ENCODE assay signal across 1 cellular context in the genomic region with DNA sequence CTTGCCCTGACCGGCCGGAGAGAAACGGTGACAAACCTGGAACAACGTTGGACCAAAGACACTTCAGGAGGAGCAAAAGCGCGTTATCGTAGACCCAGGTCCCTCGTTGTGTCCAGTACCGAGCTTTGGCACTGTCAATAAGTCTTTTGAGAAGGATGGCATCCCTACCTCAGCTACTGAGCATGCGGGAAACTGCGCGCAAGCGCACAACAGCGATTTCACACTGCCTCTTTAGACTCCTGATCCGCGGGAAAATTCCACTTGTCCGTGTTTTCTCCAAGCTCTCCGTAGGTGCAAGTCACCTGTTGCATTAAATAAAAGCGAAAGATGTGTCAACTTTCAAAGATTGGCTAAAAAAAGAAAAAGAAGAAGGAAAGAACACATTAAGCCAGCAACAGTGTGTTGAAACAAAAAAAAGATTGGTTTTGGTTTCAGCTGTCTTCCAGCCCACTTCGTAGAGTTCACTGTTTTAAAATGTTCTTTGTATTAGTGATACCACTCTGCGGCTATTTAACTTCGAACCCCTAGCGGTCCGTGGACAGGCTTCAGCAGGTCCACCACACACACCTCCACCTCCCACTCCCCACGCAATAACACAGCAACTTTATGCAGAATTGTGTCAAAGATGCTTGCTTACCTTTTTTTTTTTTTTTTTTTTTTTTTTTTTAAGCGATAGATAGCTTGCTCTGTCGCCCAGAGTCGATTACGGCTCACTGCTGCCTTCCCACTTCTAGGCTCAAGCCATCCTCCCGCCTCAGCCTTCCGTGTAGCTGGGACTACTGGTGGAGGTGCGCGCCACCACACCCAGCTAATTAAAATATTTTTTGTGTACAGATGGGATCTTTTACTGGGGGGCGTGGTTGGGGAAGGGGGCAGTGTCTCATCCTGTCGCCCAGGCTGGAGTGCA.
TF ChIP-seq lines count a peak whose summit lies in the region.

A gene with protein sequence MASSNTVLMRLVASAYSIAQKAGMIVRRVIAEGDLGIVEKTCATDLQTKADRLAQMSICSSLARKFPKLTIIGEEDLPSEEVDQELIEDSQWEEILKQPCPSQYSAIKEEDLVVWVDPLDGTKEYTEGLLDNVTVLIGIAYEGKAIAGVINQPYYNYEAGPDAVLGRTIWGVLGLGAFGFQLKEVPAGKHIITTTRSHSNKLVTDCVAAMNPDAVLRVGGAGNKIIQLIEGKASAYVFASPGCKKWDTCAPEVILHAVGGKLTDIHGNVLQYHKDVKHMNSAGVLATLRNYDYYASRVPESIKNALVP (minus strand): TSS at position 139 of the 907 bp plus-strand sequence. CDS start 9,942 bp downstream, outside the sequence.

TF ChIP-seq in HepG2, 621 proteins besides CTCF, POLR2A, EP300 and RAD21 (continued from another document and continues in another):
- TF ChIP-seq, protein P1, sequence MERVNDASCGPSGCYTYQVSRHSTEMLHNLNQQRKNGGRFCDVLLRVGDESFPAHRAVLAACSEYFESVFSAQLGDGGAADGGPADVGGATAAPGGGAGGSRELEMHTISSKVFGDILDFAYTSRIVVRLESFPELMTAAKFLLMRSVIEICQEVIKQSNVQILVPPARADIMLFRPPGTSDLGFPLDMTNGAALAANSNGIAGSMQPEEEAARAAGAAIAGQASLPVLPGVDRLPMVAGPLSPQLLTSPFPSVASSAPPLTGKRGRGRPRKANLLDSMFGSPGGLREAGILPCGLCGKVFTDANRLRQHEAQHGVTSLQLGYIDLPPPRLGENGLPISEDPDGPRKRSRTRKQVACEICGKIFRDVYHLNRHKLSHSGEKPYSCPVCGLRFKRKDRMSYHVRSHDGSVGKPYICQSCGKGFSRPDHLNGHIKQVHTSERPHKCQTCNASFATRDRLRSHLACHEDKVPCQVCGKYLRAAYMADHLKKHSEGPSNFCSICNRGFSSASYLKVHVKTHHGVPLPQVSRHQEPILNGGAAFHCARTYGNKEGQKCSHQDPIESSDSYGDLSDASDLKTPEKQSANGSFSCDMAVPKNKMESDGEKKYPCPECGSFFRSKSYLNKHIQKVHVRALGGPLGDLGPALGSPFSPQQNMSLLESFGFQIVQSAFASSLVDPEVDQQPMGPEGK (CRISPR knock-in tag; IDR thresholded peaks at IDR 0.05): peak; percentile 57
- TF ChIP-seq PTBP1 (IDR thresholded peaks at IDR 0.05; ENCODE audit: low read depth, low read length, poor library complexity, severe bottlenecking) (no peak), ZMYM2 (CRISPR knock-in tag; IDR thresholded peaks at IDR 0.05) (no peak), SATB2 (CRISPR knock-in tag; IDR thresholded peaks at IDR 0.05) (peak; percentile 73; the same call in 1 of the 2 replicates), CHCHD3 (CRISPR knock-in tag; IDR thresholded peaks at IDR 0.05) (no peak), GABPA (IDR thresholded peaks at IDR 0.05; ENCODE audit: low read depth, low read length) (no peak), GABPA (CRISPR knock-in tag; IDR thresholded peaks at IDR 0.05; ENCODE audit: low read depth) (peak; percentile 80), ZNF12 (CRISPR knock-in tag; IDR thresholded peaks at IDR 0.05) (no peak), KLF15 (CRISPR knock-in tag; IDR thresholded peaks at IDR 0.05; ENCODE audit: borderline replicate concordance) (no peak), GZF1 (CRISPR knock-in tag; IDR thresholded peaks at IDR 0.05) (peak; percentile 62; the same call in 1 of the 2 replicates), BORCS8-MEF2B (CRISPR knock-in tag; IDR thresholded peaks at IDR 0.05) (no peak), ELF4 (CRISPR knock-in tag; IDR thresholded peaks at IDR 0.05; ENCODE audit: borderline replicate concordance) (no peak), ZNF780A (CRISPR knock-in tag; IDR thresholded peaks at IDR 0.05) (no peak), ZNF382 (CRISPR knock-in tag; IDR thresholded peaks at IDR 0.05; ENCODE audit: borderline replicate concordance) (no peak), ZNF124 (CRISPR knock-in tag; IDR thresholded peaks at IDR 0.05) (peak; percentile 53; the same call in 1 of the 2 replicates), STAT5B (CRISPR knock-in tag; IDR thresholded peaks at IDR 0.05) (0 out of 2 replicates have a peak, but pooled peaks have one; percentile 31), ZNF20 (CRISPR knock-in tag; IDR thresholded peaks at IDR 0.05) (no peak), MTF2 (CRISPR knock-in tag; IDR thresholded peaks at IDR 0.05; ENCODE audit: borderline replicate concordance) (no peak), MIER3 (CRISPR knock-in tag; IDR thresholded peaks at IDR 0.05; ENCODE audit: borderline replicate concordance) (peak; percentile 60; the same call in 1 of the 2 replicates), GPN1 (CRISPR knock-in tag; IDR thresholded peaks at IDR 0.05; ENCODE audit: borderline replicate concordance) (no peak), ADNP (CRISPR knock-in tag; IDR thresholded peaks at IDR 0.05) (no peak), JUN (CRISPR knock-in tag; IDR thresholded peaks at IDR 0.05) (no peak)
- TF ChIP-seq, protein P2, sequence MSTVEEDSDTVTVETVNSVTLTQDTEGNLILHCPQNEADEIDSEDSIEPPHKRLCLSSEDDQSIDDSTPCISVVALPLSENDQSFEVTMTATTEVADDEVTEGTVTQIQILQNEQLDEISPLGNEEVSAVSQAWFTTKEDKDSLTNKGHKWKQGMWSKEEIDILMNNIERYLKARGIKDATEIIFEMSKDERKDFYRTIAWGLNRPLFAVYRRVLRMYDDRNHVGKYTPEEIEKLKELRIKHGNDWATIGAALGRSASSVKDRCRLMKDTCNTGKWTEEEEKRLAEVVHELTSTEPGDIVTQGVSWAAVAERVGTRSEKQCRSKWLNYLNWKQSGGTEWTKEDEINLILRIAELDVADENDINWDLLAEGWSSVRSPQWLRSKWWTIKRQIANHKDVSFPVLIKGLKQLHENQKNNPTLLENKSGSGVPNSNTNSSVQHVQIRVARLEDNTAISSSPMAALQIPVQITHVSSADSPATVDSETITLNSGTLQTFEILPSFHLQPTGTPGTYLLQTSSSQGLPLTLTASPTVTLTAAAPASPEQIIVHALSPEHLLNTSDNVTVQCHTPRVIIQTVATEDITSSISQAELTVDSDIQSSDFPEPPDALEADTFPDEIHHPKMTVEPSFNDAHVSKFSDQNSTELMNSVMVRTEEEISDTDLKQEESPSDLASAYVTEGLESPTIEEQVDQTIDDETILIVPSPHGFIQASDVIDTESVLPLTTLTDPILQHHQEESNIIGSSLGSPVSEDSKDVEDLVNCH (CRISPR knock-in tag; IDR thresholded peaks at IDR 0.05): no peak
- TF ChIP-seq, protein P3, sequence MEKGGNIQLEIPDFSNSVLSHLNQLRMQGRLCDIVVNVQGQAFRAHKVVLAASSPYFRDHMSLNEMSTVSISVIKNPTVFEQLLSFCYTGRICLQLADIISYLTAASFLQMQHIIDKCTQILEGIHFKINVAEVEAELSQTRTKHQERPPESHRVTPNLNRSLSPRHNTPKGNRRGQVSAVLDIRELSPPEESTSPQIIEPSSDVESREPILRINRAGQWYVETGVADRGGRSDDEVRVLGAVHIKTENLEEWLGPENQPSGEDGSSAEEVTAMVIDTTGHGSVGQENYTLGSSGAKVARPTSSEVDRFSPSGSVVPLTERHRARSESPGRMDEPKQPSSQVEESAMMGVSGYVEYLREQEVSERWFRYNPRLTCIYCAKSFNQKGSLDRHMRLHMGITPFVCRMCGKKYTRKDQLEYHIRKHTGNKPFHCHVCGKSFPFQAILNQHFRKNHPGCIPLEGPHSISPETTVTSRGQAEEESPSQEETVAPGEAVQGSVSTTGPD (CRISPR knock-in tag; IDR thresholded peaks at IDR 0.05): no peak
- TF ChIP-seq, protein P4, sequence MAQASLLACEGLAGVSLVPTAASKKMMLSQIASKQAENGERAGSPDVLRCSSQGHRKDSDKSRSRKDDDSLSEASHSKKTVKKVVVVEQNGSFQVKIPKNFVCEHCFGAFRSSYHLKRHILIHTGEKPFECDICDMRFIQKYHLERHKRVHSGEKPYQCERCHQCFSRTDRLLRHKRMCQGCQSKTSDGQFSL (CRISPR knock-in tag; IDR thresholded peaks at IDR 0.05): no peak
- TF ChIP-seq, protein P5, sequence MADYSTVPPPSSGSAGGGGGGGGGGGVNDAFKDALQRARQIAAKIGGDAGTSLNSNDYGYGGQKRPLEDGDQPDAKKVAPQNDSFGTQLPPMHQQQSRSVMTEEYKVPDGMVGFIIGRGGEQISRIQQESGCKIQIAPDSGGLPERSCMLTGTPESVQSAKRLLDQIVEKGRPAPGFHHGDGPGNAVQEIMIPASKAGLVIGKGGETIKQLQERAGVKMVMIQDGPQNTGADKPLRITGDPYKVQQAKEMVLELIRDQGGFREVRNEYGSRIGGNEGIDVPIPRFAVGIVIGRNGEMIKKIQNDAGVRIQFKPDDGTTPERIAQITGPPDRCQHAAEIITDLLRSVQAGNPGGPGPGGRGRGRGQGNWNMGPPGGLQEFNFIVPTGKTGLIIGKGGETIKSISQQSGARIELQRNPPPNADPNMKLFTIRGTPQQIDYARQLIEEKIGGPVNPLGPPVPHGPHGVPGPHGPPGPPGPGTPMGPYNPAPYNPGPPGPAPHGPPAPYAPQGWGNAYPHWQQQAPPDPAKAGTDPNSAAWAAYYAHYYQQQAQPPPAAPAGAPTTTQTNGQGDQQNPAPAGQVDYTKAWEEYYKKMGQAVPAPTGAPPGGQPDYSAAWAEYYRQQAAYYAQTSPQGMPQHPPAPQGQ (CRISPR knock-in tag; IDR thresholded peaks at IDR 0.05; ENCODE audit: borderline replicate concordance): no peak
- TF ChIP-seq, protein P6, sequence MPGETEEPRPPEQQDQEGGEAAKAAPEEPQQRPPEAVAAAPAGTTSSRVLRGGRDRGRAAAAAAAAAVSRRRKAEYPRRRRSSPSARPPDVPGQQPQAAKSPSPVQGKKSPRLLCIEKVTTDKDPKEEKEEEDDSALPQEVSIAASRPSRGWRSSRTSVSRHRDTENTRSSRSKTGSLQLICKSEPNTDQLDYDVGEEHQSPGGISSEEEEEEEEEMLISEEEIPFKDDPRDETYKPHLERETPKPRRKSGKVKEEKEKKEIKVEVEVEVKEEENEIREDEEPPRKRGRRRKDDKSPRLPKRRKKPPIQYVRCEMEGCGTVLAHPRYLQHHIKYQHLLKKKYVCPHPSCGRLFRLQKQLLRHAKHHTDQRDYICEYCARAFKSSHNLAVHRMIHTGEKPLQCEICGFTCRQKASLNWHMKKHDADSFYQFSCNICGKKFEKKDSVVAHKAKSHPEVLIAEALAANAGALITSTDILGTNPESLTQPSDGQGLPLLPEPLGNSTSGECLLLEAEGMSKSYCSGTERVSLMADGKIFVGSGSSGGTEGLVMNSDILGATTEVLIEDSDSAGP (CRISPR knock-in tag; IDR thresholded peaks at IDR 0.05; ENCODE audit: borderline replicate concordance): no peak
- TF ChIP-seq, protein P7, sequence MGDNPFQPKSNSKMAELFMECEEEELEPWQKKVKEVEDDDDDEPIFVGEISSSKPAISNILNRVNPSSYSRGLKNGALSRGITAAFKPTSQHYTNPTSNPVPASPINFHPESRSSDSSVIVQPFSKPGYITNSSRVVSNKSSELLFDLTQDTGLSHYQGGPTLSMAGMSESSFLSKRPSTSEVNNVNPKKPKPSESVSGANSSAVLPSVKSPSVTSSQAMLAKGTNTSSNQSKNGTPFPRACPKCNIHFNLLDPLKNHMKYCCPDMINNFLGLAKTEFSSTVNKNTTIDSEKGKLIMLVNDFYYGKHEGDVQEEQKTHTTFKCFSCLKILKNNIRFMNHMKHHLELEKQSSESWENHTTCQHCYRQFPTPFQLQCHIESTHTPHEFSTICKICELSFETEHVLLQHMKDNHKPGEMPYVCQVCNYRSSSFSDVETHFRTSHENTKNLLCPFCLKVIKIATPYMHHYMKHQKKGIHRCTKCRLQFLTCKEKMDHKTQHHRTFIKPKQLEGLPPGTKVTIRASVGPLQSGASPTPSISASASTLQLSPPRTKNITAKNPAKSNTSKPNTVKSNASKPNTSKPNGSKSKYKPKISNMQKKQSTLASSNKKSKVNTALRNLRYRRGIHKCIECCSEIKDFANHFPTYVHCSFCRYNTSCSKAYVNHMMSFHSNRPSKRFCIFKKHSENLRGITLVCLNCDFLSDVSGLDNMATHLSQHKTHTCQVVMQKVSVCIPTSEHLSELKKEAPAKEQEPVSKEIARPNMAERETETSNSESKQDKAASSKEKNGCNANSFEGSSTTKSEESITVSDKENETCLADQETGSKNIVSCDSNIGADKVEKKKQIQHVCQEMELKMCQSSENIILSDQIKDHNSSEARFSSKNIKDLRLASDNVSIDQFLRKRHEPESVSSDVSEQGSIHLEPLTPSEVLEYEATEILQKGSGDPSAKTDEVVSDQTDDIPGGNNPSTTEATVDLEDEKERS (CRISPR knock-in tag; IDR thresholded peaks at IDR 0.05): 0 out of 2 replicates have a peak, but pooled peaks have one; percentile 60
- TF ChIP-seq, protein P8, sequence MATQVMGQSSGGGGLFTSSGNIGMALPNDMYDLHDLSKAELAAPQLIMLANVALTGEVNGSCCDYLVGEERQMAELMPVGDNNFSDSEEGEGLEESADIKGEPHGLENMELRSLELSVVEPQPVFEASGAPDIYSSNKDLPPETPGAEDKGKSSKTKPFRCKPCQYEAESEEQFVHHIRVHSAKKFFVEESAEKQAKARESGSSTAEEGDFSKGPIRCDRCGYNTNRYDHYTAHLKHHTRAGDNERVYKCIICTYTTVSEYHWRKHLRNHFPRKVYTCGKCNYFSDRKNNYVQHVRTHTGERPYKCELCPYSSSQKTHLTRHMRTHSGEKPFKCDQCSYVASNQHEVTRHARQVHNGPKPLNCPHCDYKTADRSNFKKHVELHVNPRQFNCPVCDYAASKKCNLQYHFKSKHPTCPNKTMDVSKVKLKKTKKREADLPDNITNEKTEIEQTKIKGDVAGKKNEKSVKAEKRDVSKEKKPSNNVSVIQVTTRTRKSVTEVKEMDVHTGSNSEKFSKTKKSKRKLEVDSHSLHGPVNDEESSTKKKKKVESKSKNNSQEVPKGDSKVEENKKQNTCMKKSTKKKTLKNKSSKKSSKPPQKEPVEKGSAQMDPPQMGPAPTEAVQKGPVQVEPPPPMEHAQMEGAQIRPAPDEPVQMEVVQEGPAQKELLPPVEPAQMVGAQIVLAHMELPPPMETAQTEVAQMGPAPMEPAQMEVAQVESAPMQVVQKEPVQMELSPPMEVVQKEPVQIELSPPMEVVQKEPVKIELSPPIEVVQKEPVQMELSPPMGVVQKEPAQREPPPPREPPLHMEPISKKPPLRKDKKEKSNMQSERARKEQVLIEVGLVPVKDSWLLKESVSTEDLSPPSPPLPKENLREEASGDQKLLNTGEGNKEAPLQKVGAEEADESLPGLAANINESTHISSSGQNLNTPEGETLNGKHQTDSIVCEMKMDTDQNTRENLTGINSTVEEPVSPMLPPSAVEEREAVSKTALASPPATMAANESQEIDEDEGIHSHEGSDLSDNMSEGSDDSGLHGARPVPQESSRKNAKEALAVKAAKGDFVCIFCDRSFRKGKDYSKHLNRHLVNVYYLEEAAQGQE (IDR thresholded peaks at IDR 0.05; ENCODE audit: borderline replicate concordance in 1 of 2, low read depth in 1 of 2, low read length in 2 of 2): no peak; a peak in 1 of 4 replicates
- TF ChIP-seq, protein P9, sequence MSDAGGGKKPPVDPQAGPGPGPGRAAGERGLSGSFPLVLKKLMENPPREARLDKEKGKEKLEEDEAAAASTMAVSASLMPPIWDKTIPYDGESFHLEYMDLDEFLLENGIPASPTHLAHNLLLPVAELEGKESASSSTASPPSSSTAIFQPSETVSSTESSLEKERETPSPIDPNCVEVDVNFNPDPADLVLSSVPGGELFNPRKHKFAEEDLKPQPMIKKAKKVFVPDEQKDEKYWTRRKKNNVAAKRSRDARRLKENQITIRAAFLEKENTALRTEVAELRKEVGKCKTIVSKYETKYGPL (CRISPR knock-in tag; IDR thresholded peaks at IDR 0.05): 0 out of 2 replicates have a peak, but pooled peaks have one; percentile 35
